ENCODE assay signal across 2 cellular contexts in the genomic region with DNA sequence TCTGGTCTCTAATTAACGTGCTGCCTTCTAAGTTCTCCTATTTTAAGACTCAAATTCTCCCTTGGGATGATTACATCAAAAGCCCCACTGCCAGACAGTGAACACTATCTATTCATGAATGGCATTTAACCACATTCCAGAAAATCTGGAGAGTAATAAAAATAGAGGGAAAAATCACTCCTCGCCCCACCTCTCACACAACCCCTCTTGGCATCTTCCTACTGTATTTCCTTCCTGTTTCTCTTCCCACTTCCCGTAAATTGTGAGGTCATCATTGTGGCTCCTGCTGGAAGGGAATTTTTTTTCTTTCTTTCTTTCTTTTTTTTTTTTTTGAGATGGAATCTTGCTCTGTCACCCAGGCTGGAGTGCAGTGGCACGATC.
TF ChIP-seq lines count a peak whose summit lies in the region.

No MANE protein-coding gene starts in this region.

TF ChIP-seq in SK-N-SH treated with all-trans-retinoic acid at 6 μM for 48 hours, 23 proteins besides CTCF, POLR2A, EP300 and RAD21 (continued from another document):
- TF ChIP-seq GLIS3 (CRISPR knock-in tag; IDR thresholded peaks at IDR 0.05) (no peak), SNAI2 (CRISPR knock-in tag; IDR thresholded peaks at IDR 0.05) (no peak), ZNF70 (CRISPR knock-in tag; IDR thresholded peaks at IDR 0.05) (no peak)
- TF ChIP-seq, protein P1, sequence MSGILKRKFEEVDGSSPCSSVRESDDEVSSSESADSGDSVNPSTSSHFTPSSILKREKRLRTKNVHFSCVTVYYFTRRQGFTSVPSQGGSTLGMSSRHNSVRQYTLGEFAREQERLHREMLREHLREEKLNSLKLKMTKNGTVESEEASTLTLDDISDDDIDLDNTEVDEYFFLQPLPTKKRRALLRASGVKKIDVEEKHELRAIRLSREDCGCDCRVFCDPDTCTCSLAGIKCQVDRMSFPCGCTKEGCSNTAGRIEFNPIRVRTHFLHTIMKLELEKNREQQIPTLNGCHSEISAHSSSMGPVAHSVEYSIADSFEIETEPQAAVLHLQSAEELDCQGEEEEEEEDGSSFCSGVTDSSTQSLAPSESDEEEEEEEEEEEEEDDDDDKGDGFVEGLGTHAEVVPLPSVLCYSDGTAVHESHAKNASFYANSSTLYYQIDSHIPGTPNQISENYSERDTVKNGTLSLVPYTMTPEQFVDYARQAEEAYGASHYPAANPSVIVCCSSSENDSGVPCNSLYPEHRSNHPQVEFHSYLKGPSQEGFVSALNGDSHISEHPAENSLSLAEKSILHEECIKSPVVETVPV (CRISPR knock-in tag; IDR thresholded peaks at IDR 0.05), result no peak
- TF ChIP-seq, protein P2, sequence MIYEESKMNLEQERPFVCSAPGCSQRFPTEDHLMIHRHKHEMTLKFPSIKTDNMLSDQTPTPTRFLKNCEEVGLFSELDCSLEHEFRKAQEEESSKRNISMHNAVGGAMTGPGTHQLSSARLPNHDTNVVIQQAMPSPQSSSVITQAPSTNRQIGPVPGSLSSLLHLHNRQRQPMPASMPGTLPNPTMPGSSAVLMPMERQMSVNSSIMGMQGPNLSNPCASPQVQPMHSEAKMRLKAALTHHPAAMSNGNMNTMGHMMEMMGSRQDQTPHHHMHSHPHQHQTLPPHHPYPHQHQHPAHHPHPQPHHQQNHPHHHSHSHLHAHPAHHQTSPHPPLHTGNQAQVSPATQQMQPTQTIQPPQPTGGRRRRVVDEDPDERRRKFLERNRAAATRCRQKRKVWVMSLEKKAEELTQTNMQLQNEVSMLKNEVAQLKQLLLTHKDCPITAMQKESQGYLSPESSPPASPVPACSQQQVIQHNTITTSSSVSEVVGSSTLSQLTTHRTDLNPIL (CRISPR knock-in tag; IDR thresholded peaks at IDR 0.05; ENCODE audit: low read depth), result 0 out of 2 replicates have a peak, but pooled peaks have one; percentile 16

TF ChIP-seq in SK-N-SH, 30 proteins besides CTCF, POLR2A, EP300 and RAD21 (continued from another document):
- TF ChIP-seq, protein P3, sequence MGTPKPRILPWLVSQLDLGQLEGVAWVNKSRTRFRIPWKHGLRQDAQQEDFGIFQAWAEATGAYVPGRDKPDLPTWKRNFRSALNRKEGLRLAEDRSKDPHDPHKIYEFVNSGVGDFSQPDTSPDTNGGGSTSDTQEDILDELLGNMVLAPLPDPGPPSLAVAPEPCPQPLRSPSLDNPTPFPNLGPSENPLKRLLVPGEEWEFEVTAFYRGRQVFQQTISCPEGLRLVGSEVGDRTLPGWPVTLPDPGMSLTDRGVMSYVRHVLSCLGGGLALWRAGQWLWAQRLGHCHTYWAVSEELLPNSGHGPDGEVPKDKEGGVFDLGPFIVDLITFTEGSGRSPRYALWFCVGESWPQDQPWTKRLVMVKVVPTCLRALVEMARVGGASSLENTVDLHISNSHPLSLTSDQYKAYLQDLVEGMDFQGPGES (IDR thresholded peaks at IDR 0.05; ENCODE audit: low read depth, low read length), result no peak
TF ChIP-seq in SK-N-SH: peak in this region for 0.
